26 cellular contexts compared by ENCODE assay signal in genomic region chr22:22510833-22511232, GRCh38. TPM values are rescaled to one million over a fixed set of nuclear protein-coding genes. Genes with fewer than 3 reads are reported as not detected.
"Had no signal": no experiment of that assay in that cellular context is flagged by ENCODE, and none has a peak within 500 bp of the region (broad histone marks: within the 10 kb centered on the region; RNA-seq: fewer than 3 reads in every experiment).

No MANE protein-coding gene starts in this region.

RNA-seq across cellular contexts. Expression of gene ZNF280A, which starts 9.2 kb away (rescaled TPM):
- total RNA-seq: naive thymus-derived CD4-positive, alpha-beta T cell; naive thymus-derived CD8-positive, alpha-beta T cell; natural killer cell; natural killer cell treated with Interleukin-12 subunit alpha and Interleukin-12 subunit beta and Interleukin-15 and Interleukin-18, amount 100 ng/mL, for 72 hours; neural crest cell; occipital lobe; omental fat pad; osteoblast; osteocyte; pancreas; posterior vena cava; progenitor cell of endocrine pancreas; prostate gland; psoas muscle; pulmonary artery endothelial cell; renal cortical epithelial cell; right atrium auricular region; right cardiac atrium; right lobe of liver; sciatic nerve; sigmoid colon; skeletal muscle tissue; smooth muscle cell had no signal
- polyA plus RNA-seq: naive thymus-derived CD4-positive, alpha-beta T cell; naive thymus-derived CD8-positive, alpha-beta T cell; neural cell; pancreas; psoas muscle; right cardiac atrium; sigmoid colon; small intestine; spleen had no signal

RNA-seq across cellular contexts. Expression of gene PRAME, which starts 48.2 kb away (rescaled TPM):
- total RNA-seq: naive thymus-derived CD4-positive, alpha-beta T cell; naive thymus-derived CD8-positive, alpha-beta T cell; natural killer cell; occipital lobe; omental fat pad; osteocyte; posterior vena cava; progenitor cell of endocrine pancreas; psoas muscle; pulmonary artery endothelial cell; right cardiac atrium; right lobe of liver; skeletal muscle tissue; smooth muscle cell had no signal
- polyA plus RNA-seq: naive thymus-derived CD4-positive, alpha-beta T cell; naive thymus-derived CD8-positive, alpha-beta T cell; neural cell; pancreas; small intestine; smooth muscle cell had no signal
